Comparison of ENCODE assay signal across 8 cellular contexts in genomic region chr3:43692085-43692484, GRCh38. TPM values are rescaled to one million over a fixed set of nuclear protein-coding genes. Genes with fewer than 3 reads are reported as not detected.
A peak's percentile ranks its signal among the peaks of the same experiment; 100 is the strongest.
DNase-seq lines count a peak whose midpoint lies in the region; ATAC-seq and TF ChIP-seq lines count a peak whose summit lies in the region.

No MANE protein-coding gene starts in this region.

- H3K9me3 ChIP-seq in ES-I3 (ENCODE audit: control insufficient read depth, insufficient read depth, low read length) (no peaks in the 10 kb centered on the region), OCI-LY3 (ENCODE audit: insufficient read depth, low read length) (no peaks in the 10 kb centered on the region), osteoblast (ENCODE audit: low read depth, low read length) (no peaks in the 10 kb centered on the region)

- H3K36me3 ChIP-seq in ES-I3 (ENCODE audit: insufficient read depth, low read length) (no peaks in the 10 kb centered on the region; the same call in 1 of the 2 replicates), OCI-LY3 (replicated peaks; ENCODE audit: low read depth, low read length) (no peaks in the 10 kb centered on the region), osteoblast (ENCODE audit: insufficient read depth, low read length) (no peaks in the 10 kb centered on the region)

- H3K4me2 ChIP-seq in OCI-LY3 (ENCODE audit: low read length) (peak overlapping the region; percentile 94), osteoblast (ENCODE audit: insufficient read depth, low read length) (peak overlapping the region; percentile 98)

- H3K4me1 ChIP-seq in ES-I3 (ENCODE audit: insufficient read depth, low read length), result peaks cover 35% of the 10 kb centered on the region
- H3K4me1 ChIP-seq in OCI-LY3 (ENCODE audit: low read length), result peaks cover 16% of the 10 kb centered on the region
- H3K4me1 ChIP-seq in osteoblast (ENCODE audit: insufficient read depth, low read length), result peaks cover 20% of the 10 kb centered on the region

- no peak overlapping the region for H3K27ac ChIP-seq in OCI-LY3 (ENCODE audit: low read length)
- H3K27ac ChIP-seq in epithelial cell of prostate, result peak overlapping the region; percentile 96
- no peak overlapping the region for H3K27ac ChIP-seq in osteoblast (ENCODE audit: low read depth, low read length)

- no peaks in the 10 kb centered on the region for H3K27me3 ChIP-seq in OCI-LY3 (ENCODE audit: low read depth, low read length)
- H3K27me3 ChIP-seq in osteoblast (ENCODE audit: insufficient read depth, low read length), result no peaks in the 10 kb centered on the region

- TF ChIP-seq CTCF in OCI-LY3 (IDR thresholded peaks at IDR 0.05; ENCODE audit: low read depth, low read length) (no peak), osteoblast (IDR thresholded peaks at IDR 0.05; ENCODE audit: extremely low read depth, low read depth, low read length) (no peak)

- H3K9ac ChIP-seq in ES-I3 (ENCODE audit: low read depth, low read length), result peak overlapping the region; percentile 67; the same call in 1 of the 2 replicates
- H3K9ac ChIP-seq in OCI-LY3 (ENCODE audit: low read length), result peak overlapping the region; percentile 83

- H2AFZ ChIP-seq in OCI-LY3 (ENCODE audit: low read depth, low read length), result no peak overlapping the region
- H2AFZ ChIP-seq in osteoblast (ENCODE audit: low read length), result no peak overlapping the region

- H3K4me3 ChIP-seq in OCI-LY3 (ENCODE audit: low read length) (peak overlapping the region; percentile 92), osteoblast (ENCODE audit: insufficient read depth, low read length) (peak overlapping the region; percentile 86)

- H3K79me2 ChIP-seq in OCI-LY3 (ENCODE audit: low read length), result peaks cover 52% of the 10 kb centered on the region
- peaks cover 58% of the 10 kb centered on the region for H3K79me2 ChIP-seq in osteoblast (ENCODE audit: insufficient read depth, low read length)

- DNase-seq in epithelial cell of prostate (ENCODE audit: low read depth, low spot score) (no peak), osteoblast (ENCODE audit: insufficient read length, low spot score, missing footprints) (no peak), NCI-H82 (lab: John Stamatoyannopoulos, UW) (no peak)
- no peak for DNase-seq in activated CD4-positive, alpha-beta T cell treated with anti-CD3 and anti-CD28 coated beads for 4 hours

- ATAC-seq in GM18909 (IDR thresholded peaks at IDR 0.05; ENCODE audit: poor library complexity, unreplicated experiment) (no peak), GM19463 (IDR thresholded peaks at IDR 0.05; ENCODE audit: unreplicated experiment) (no peak)

- H4K20me1 ChIP-seq in OCI-LY3 (ENCODE audit: insufficient read depth, low read length), result no peaks in the 10 kb centered on the region
- H4K20me1 ChIP-seq in osteoblast (ENCODE audit: insufficient read depth, low read length), result peaks cover 4% of the 10 kb centered on the region

RNA-seq across cellular contexts. Expression of gene ABHD5, which starts 1.3 kb away (rescaled TPM):
- 37.6 and 45.1 TPM in 2 replicates for total RNA-seq in osteoblast
